Comparison of ENCODE assay signal across 8 cellular contexts in genomic region chr1:82565146-82565545, GRCh38.
DNase-seq lines count a peak whose midpoint lies in the region; ATAC-seq and TF ChIP-seq lines count a peak whose summit lies in the region.

No MANE protein-coding gene starts in this region.

- peak; percentile 34 to 74 for ATAC-seq in left cardiac atrium
- ATAC-seq in HG02623 (IDR thresholded peaks at IDR 0.05; ENCODE audit: unreplicated experiment): no peak
- no peak for ATAC-seq in GM21367 (IDR thresholded peaks at IDR 0.05; ENCODE audit: unreplicated experiment)

- H2BK12ac ChIP-seq in H9 (ENCODE audit: insufficient read length, low read depth, low read length): no peak overlapping the region

- H4K5ac ChIP-seq in H9 (ENCODE audit: insufficient read length, low read depth, low read length): no peak overlapping the region

- H3K36me3 Mint-ChIP-seq in H9 (ENCODE audit: insufficient read depth in 1 of 3, low read depth in 3 of 3): no peaks in the 10 kb centered on the region

- DNase-seq in H9: peak; percentile 34
- no peak for DNase-seq in left cardiac atrium
- no peak for DNase-seq in sigmoid colon
- no peak for DNase-seq in NCI-H1436 treated with DMSO at 0.1 percent for 48 hours (lab: John Stamatoyannopoulos, UW)
- no peak for DNase-seq in occipital lobe (lab: John Stamatoyannopoulos, UW)

- intact Hi-C loops in left cardiac atrium (cut with DNase I): no loop called here
- intact Hi-C loops in sigmoid colon (cut with DNase I): no loop called here

- no peak overlapping the region for H2AK5ac ChIP-seq in H9 (ENCODE audit: insufficient read length, low read length)

- no peak overlapping the region for H3K18ac ChIP-seq in H9 (ENCODE audit: insufficient read length, low read depth, low read length)

- no peaks in the 10 kb centered on the region for H3K27me3 Mint-ChIP-seq in H9 (ENCODE audit: low read depth)

- H2AFZ ChIP-seq in H9 (ENCODE audit: low read length): no peak overlapping the region

- no peaks in the 10 kb centered on the region for H3K79me1 ChIP-seq in H9 (ENCODE audit: insufficient read depth, low read depth, low read length, poor library complexity, severe bottlenecking)

- no peaks in the 10 kb centered on the region for H4K20me1 ChIP-seq in H9 (ENCODE audit: control insufficient read depth, insufficient read depth, insufficient read length)

- H3K4me3 ChIP-seq in sigmoid colon: no peak overlapping the region

- no peak overlapping the region for H3K14ac ChIP-seq in H9 (ENCODE audit: insufficient read depth, low read length)

- no peaks in the 10 kb centered on the region for H3K9me3 ChIP-seq in H9 (ENCODE audit: control insufficient read depth, low read depth, low read length)
- no peaks in the 10 kb centered on the region for H3K9me3 ChIP-seq in sigmoid colon

- no peak overlapping the region for H3T11ph ChIP-seq in H9 (ENCODE audit: low read length)

- no peak overlapping the region for H4K8ac ChIP-seq in H9 (replicated peaks; ENCODE audit: insufficient read length, low read depth, low read length)

- no peaks in the 10 kb centered on the region for H3K9me3 Mint-ChIP-seq in H9

- TF ChIP-seq POLR2A in sigmoid colon (IDR thresholded peaks at IDR 0.05): no peak

- H3K4me1 Mint-ChIP-seq in H9: peaks cover 16 to 22% of the 10 kb centered on the region in 2 experiments

- no peak overlapping the region for H3K4ac ChIP-seq in H9 (ENCODE audit: low read depth, low read length)

- H3K27ac ChIP-seq in H9 (ENCODE audit: insufficient read length, low read depth, low read length): no peak overlapping the region
- peak overlapping the region; percentile 67 for H3K27ac ChIP-seq in VCaP
- peak overlapping the region in 3 of 4 donors; percentile 8 to 36 (median 12) for H3K27ac ChIP-seq in sigmoid colon

- H3K9ac ChIP-seq in H9 (ENCODE audit: extremely low read depth, insufficient read length, low read length): no peak overlapping the region

- H3K4me3 Mint-ChIP-seq in H9: no peak overlapping the region

- no peak overlapping the region for H2BK120ac ChIP-seq in H9 (ENCODE audit: low read depth, low read length, poor library complexity, severe bottlenecking)

- no CpG with 5 or more reads among the region's 3 CpGs for WGBS in H9 (ENCODE audit: extremely low coverage, insufficient read length, low lambda C conversion rate)
- 61 to 66% methylated on average over 3 of the region's 3 CpGs for WGBS in sigmoid colon, 2 donors

- H2BK15ac ChIP-seq in H9 (ENCODE audit: low read depth, low read length): no peak overlapping the region

- no peak overlapping the region for H4K91ac ChIP-seq in H9 (ENCODE audit: insufficient read length, low read depth, low read length)

- no peaks in the 10 kb centered on the region for H3K79me2 ChIP-seq in H9 (ENCODE audit: insufficient read depth, low read length)

- no peak overlapping the region for H2BK20ac ChIP-seq in H9 (ENCODE audit: low read depth, low read length, poor library complexity, severe bottlenecking)

- no peaks in the 10 kb centered on the region for H3K23me2 ChIP-seq in H9 (ENCODE audit: insufficient read length, low read depth, low read length, poor library complexity, severe bottlenecking)

- no peak overlapping the region for H3K56ac ChIP-seq in H9 (ENCODE audit: insufficient read length, low read depth, low read length)

- TF ChIP-seq CTCF in H9 (conservative IDR thresholded peaks at IDR 0.05) (0 out of 3 replicates have a peak, but pooled peaks have one; percentile 15), VCaP (conservative IDR thresholded peaks at IDR 0.05) (peak; percentile 22; the same call in 1 of the 2 replicates), sigmoid colon (IDR thresholded peaks at IDR 0.05) (peak in 1 of 4 experiments; percentile 19)

- H3K4me1 ChIP-seq in H9 (ENCODE audit: insufficient read depth, low read length) (peaks cover 7% of the 10 kb centered on the region; the same call in 1 of the 2 replicates), sigmoid colon (peaks cover 0 to 37% (median 16%) of the 10 kb centered on the region in 4 donors)

- no peaks in the 10 kb centered on the region for H3K36me3 ChIP-seq in sigmoid colon

- no peak overlapping the region for H2BK5ac ChIP-seq in H9 (ENCODE audit: insufficient read length, low read length)

- peak overlapping the region in 1 of 3 experiments; percentile 87; a peak in 2 of 7 replicates for H3K27ac Mint-ChIP-seq in H9

- H3K23ac ChIP-seq in H9 (ENCODE audit: insufficient read length, low read depth, low read length): no peak overlapping the region

- H3K27me3 ChIP-seq in H9 (ENCODE audit: insufficient read depth, low read length) (no peaks in the 10 kb centered on the region), sigmoid colon (no peaks in the 10 kb centered on the region)

- no peak for TF ChIP-seq EP300 in sigmoid colon (IDR thresholded peaks at IDR 0.05)

- no peak overlapping the region for H3K4me2 ChIP-seq in H9 (ENCODE audit: insufficient read depth, insufficient read length, low read length)

Comparison
In these comparisons a context has a peak if more than half of its experiments do, and no peak if none do; other contexts are left out.
1. ATAC-seq: peak in left cardiac atrium (2 of 2); none in HG02623 (single experiment) and GM21367 (single experiment).